In genomic region chr7:728602-729001, GRCh38 we compare ENCODE assay signal across 1 cellular context.
TF ChIP-seq lines count a peak whose summit lies in the region.

No MANE protein-coding gene starts in this region.

TF ChIP-seq in GM23338, 12 proteins besides CTCF, POLR2A, EP300 and RAD21 (continued from another document):
- TF ChIP-seq ZNF462 (CRISPR knock-in tag; IDR thresholded peaks at IDR 0.05) (no peak), STAT1 (IDR thresholded peaks at IDR 0.05; ENCODE audit: unreplicated experiment) (no peak), ZNF331 (CRISPR knock-in tag; IDR thresholded peaks at IDR 0.05; ENCODE audit: low read depth) (no peak), JUNB (IDR thresholded peaks at IDR 0.05; ENCODE audit: unreplicated experiment) (no peak), POLR2AphosphoS5 (IDR thresholded peaks at IDR 0.05; ENCODE audit: low read depth) (no peak), NANOG (IDR thresholded peaks at IDR 0.05; ENCODE audit: borderline replicate concordance) (no peak), EZH2 (IDR thresholded peaks at IDR 0.05; ENCODE audit: low read depth, unreplicated experiment) (no peak)
- TF ChIP-seq, protein P1, sequence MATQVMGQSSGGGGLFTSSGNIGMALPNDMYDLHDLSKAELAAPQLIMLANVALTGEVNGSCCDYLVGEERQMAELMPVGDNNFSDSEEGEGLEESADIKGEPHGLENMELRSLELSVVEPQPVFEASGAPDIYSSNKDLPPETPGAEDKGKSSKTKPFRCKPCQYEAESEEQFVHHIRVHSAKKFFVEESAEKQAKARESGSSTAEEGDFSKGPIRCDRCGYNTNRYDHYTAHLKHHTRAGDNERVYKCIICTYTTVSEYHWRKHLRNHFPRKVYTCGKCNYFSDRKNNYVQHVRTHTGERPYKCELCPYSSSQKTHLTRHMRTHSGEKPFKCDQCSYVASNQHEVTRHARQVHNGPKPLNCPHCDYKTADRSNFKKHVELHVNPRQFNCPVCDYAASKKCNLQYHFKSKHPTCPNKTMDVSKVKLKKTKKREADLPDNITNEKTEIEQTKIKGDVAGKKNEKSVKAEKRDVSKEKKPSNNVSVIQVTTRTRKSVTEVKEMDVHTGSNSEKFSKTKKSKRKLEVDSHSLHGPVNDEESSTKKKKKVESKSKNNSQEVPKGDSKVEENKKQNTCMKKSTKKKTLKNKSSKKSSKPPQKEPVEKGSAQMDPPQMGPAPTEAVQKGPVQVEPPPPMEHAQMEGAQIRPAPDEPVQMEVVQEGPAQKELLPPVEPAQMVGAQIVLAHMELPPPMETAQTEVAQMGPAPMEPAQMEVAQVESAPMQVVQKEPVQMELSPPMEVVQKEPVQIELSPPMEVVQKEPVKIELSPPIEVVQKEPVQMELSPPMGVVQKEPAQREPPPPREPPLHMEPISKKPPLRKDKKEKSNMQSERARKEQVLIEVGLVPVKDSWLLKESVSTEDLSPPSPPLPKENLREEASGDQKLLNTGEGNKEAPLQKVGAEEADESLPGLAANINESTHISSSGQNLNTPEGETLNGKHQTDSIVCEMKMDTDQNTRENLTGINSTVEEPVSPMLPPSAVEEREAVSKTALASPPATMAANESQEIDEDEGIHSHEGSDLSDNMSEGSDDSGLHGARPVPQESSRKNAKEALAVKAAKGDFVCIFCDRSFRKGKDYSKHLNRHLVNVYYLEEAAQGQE (IDR thresholded peaks at IDR 0.05; ENCODE audit: unreplicated experiment), result no peak
- TF ChIP-seq, protein P2, sequence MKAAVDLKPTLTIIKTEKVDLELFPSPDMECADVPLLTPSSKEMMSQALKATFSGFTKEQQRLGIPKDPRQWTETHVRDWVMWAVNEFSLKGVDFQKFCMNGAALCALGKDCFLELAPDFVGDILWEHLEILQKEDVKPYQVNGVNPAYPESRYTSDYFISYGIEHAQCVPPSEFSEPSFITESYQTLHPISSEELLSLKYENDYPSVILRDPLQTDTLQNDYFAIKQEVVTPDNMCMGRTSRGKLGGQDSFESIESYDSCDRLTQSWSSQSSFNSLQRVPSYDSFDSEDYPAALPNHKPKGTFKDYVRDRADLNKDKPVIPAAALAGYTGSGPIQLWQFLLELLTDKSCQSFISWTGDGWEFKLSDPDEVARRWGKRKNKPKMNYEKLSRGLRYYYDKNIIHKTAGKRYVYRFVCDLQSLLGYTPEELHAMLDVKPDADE (IDR thresholded peaks at IDR 0.05), result no peak
